Comparison of ENCODE assay signal across 23 cellular contexts in genomic region chr20:1918766-1919165, GRCh38.
"Had no signal": no experiment of that assay in that cellular context is flagged by ENCODE, and none has a peak within 500 bp of the region (broad histone marks: within the 10 kb centered on the region; RNA-seq: fewer than 3 reads in every experiment).

No MANE protein-coding gene starts in this region.

- H3K4me1 Mint-ChIP-seq: activated naive CD4-positive, alpha-beta T cell treated with anti-CD3 and anti-CD28 coated beads, Interleukin-2, amount 10 ng/mL, durations not matched to agents 7 days and 5 days had no signal

- H3K4me1 ChIP-seq: colonic mucosa, esophagus squamous epithelium, gastroesophageal sphincter, prostate gland, suprapubic skin, tibial nerve had no signal

- H3K4me3 Mint-ChIP-seq: activated naive CD4-positive, alpha-beta T cell treated with anti-CD3 and anti-CD28 coated beads, Interleukin-2, amount 10 ng/mL, durations not matched to agents 7 days and 5 days; activated T-cell treated with anti-CD3 and anti-CD28 coated beads, Interleukin-2, amount 50 U/mL, for 72 hours; nephron; stimulated activated naive CD8-positive, alpha-beta T cell treated with anti-CD3 and anti-CD28 coated beads, Interleukin-15, Interleukin-2, amounts not matched to agents 100 ng/mL and 50 ng/mL, for 24 hours; T-helper 17 cell had no signal

- H3K27me3 Mint-ChIP-seq: stimulated activated naive CD8-positive, alpha-beta T cell treated with anti-CD3 and anti-CD28 coated beads, Interleukin-15, Interleukin-2, amounts not matched to agents 100 ng/mL and 50 ng/mL, for 24 hours had no signal

- H3K9me3 ChIP-seq: colonic mucosa, esophagus squamous epithelium, gastroesophageal sphincter, left lung, ovary, prostate gland, suprapubic skin, tibial nerve had no signal

- H3K9me3 Mint-ChIP-seq: activated naive CD4-positive, alpha-beta T cell treated with anti-CD3 and anti-CD28 coated beads, Interleukin-2, amount 10 ng/mL, durations not matched to agents 7 days and 5 days; activated T-cell treated with anti-CD3 and anti-CD28 coated beads, Interleukin-2, amount 50 U/mL, for 72 hours; nephron; stimulated activated naive CD8-positive, alpha-beta T cell treated with anti-CD3 and anti-CD28 coated beads, Interleukin-15, Interleukin-2, amounts not matched to agents 100 ng/mL and 50 ng/mL, for 24 hours had no signal

- ATAC-seq: activated T-cell treated with anti-CD3 and anti-CD28 coated beads, Interleukin-2, amount 50 U/mL, for 72 hours; gastroesophageal sphincter; left lung; T-helper 17 cell had no signal

- H3K27ac ChIP-seq: cardiac muscle cell, colonic mucosa, esophagus squamous epithelium, gastroesophageal sphincter, left lung, neutrophil, ovary, prostate gland, suprapubic skin, tibial nerve had no signal

- H3K36me3 Mint-ChIP-seq: activated naive CD4-positive, alpha-beta T cell treated with anti-CD3 and anti-CD28 coated beads, Interleukin-2, amount 10 ng/mL, durations not matched to agents 7 days and 5 days had no signal

- H3K4me3 ChIP-seq: cardiac muscle cell, colonic mucosa, esophagus squamous epithelium, gastroesophageal sphincter, left lung, ovary, prostate gland, suprapubic skin, tibial nerve had no signal

- H3K36me3 ChIP-seq: colonic mucosa, ovary, prostate gland had no signal

- H3K27me3 ChIP-seq: cardiac muscle cell, colonic mucosa, esophagus squamous epithelium, gastroesophageal sphincter, left lung, neutrophil, ovary, suprapubic skin, tibial nerve had no signal

- H3K27ac Mint-ChIP-seq: activated naive CD4-positive, alpha-beta T cell treated with anti-CD3 and anti-CD28 coated beads, Interleukin-2, amount 10 ng/mL, durations not matched to agents 7 days and 5 days; activated T-cell treated with anti-CD3 and anti-CD28 coated beads, Interleukin-2, amount 50 U/mL, for 72 hours; stimulated activated naive CD8-positive, alpha-beta T cell treated with anti-CD3 and anti-CD28 coated beads, Interleukin-15, Interleukin-2, amounts not matched to agents 100 ng/mL and 50 ng/mL, for 24 hours; T-helper 17 cell had no signal

- DNase-seq: activated CD4-positive, alpha-beta T cell treated with anti-CD3 and anti-CD28 coated beads for 4 hours; activated CD4-positive, alpha-beta T cell treated with anti-CD3 and anti-CD28 coated beads, Interleukin-2, amount 50 U/mL, for 48 hours; activated CD4-positive, CD25-positive, alpha-beta regulatory T cell; activated effector memory CD4-positive, alpha-beta T cell treated with anti-CD3 and anti-CD28 coated beads, Interleukin-2, amount 50 U/mL, for 16 hours; activated naive CD4-positive, alpha-beta T cell treated with anti-CD3 and anti-CD28 coated beads, Interleukin-2, amount 10 ng/mL, durations not matched to agents 7 days and 5 days; activated T-cell treated with anti-CD3 and anti-CD28 coated beads, Interleukin-2, amount 50 U/mL, for 72 hours; amygdala; colonic mucosa; esophagus squamous epithelium; left lung; ovary; stimulated activated CD4-positive, alpha-beta T cell treated with anti-CD3 and anti-CD28 coated beads, Interleukin-12 subunit alpha, Interleukin-12 subunit beta, amount 100 ng/mL, for 4 hours; stimulated activated CD4-positive, alpha-beta T cell treated with anti-CD3 and anti-CD28 coated beads, Interleukin-1b, Interleukin-23, amount 100 ng/mL, for 48 hours; SW 1271; T-helper 17 cell had no signal
